Comparison of ENCODE assay signal across 10 cellular contexts in genomic region chr2:69572640-69573039, GRCh38.
A peak's percentile ranks its signal among the peaks of the same experiment; 100 is the strongest.
DNase-seq lines count a peak whose midpoint lies in the region; ATAC-seq, FAIRE-seq and TF ChIP-seq lines count a peak whose summit lies in the region.
"Had no signal": no experiment of that assay in that cellular context is flagged by ENCODE, and none has a peak within 500 bp of the region (broad histone marks: within the 10 kb centered on the region; RNA-seq: fewer than 3 reads in every experiment).

No MANE protein-coding gene starts in this region.

- no peak for TF ChIP-seq POLR2A in H54 (IDR thresholded peaks at IDR 0.05; ENCODE audit: low read depth, low read length)

- peak; percentile 65 for DNase-seq in AG20443 (ENCODE audit: low spot score)
- peak; percentile 30 for DNase-seq in H54 (ENCODE audit: insufficient read length, low spot score)
- peak; percentile 31 for DNase-seq in dedifferentiated amniotic fluid mesenchymal stem cell (ENCODE audit: extremely low spot score)
- DNase-seq in DMS153 treated with DMSO at 0.1 percent for 48 hours (lab: John Stamatoyannopoulos, UW; ENCODE audit: unreplicated experiment) = no peak
- DNase-seq in NCI-H2081 treated with DMSO at 0.1 percent for 48 hours (lab: John Stamatoyannopoulos, UW) = no peak
- no peak for DNase-seq in 8988T

- peaks cover 17% of the 10 kb centered on the region for H3K4me1 ChIP-seq in muscle layer of colon (ENCODE audit: insufficient read depth, low read length)
- H3K4me1 ChIP-seq: HAP-1 had no signal

- H3K36me3 ChIP-seq in muscle layer of colon (ENCODE audit: insufficient read depth, low read length) = no peaks in the 10 kb centered on the region
- H3K36me3 ChIP-seq: HAP-1 had no signal

- peak; percentile 20 for FAIRE-seq in H54 (lab: Jason Lieb, UNC)

- H3K27ac ChIP-seq in muscle layer of colon (ENCODE audit: low read depth, low read length) = peak overlapping the region; percentile 17

- no peak overlapping the region for H3K4me3 ChIP-seq in muscle layer of colon (ENCODE audit: low read depth in 1 of 2, low read length in 2 of 2)
- H3K4me3 ChIP-seq: HAP-1, skin epidermis had no signal

- H3K9me3 ChIP-seq in muscle layer of colon (ENCODE audit: low read length) = no peaks in the 10 kb centered on the region
- H3K9me3 ChIP-seq: HAP-1 had no signal

- no peak overlapping the region for H3K9ac ChIP-seq in muscle layer of colon (ENCODE audit: low read length)

- no peak for ATAC-seq in HG02981 (IDR thresholded peaks at IDR 0.05; ENCODE audit: unreplicated experiment)

- H3K27me3 ChIP-seq in muscle layer of colon (ENCODE audit: control insufficient read depth in 1 of 2, insufficient read depth in 2 of 2, low read length in 2 of 2) = no peaks in the 10 kb centered on the region

Comparison
In these comparisons a context has a peak if more than half of its experiments do, and no peak if none do; other contexts are left out.
1. DNase-seq: peak in AG20443 (single experiment), H54 (single experiment) and dedifferentiated amniotic fluid mesenchymal stem cell (single experiment); none in DMS153 treated with DMSO at 0.1 percent for 48 hours (single experiment), NCI-H2081 treated with DMSO at 0.1 percent for 48 hours (single experiment) and 8988T (single experiment).